Comparison of ENCODE assay signal across 28 cellular contexts in the genomic region with DNA sequence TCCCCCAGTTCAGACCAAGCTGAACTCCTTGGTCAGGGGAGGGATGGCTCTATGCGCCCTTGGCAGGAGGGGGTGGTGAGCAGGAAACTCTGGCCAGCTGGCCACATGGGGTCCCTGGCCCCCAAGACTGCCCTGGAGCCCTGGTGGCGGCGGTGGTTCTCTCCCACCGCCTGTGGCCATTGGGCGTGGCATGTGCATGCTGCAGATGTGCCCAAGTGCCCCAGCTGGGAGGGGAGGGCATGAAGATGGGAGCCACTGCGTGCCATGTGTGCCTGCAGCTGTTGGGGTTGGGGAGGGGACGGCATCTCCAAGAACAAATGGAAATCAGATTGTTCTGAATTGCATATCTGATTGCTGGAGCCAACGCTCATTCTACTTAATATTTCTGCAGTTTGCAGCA.
"Had no signal": no experiment of that assay in that cellular context is flagged by ENCODE, and none has a peak within 500 bp of the region (broad histone marks: within the 10 kb centered on the region; RNA-seq: fewer than 3 reads in every experiment).

No MANE protein-coding gene starts in this region.

- H3K4me3 ChIP-seq: neural progenitor cell, ovary, psoas muscle, right lobe of liver, sigmoid colon, skin epidermis, smooth muscle cell, spleen, thoracic aorta, thyroid gland, tibial nerve, upper lobe of right lung, uterus had no signal

- H3K36me3 ChIP-seq: neural progenitor cell, ovary, right lobe of liver, sigmoid colon, spleen, thoracic aorta, thyroid gland, tibial nerve, upper lobe of right lung, uterus had no signal

- H3K9me3 Mint-ChIP-seq: nephron; neural progenitor cell; stimulated activated memory B cell treated with anti-CD40 and anti-IgM and Interleukin-4, amounts not matched to agents 10 μg/mL and 1 μg/mL and 100 μg/mL, for 72 hours; stimulated activated naive CD8-positive, alpha-beta T cell treated with anti-CD3 and anti-CD28 coated beads, Interleukin-15, Interleukin-2, amounts not matched to agents 100 ng/mL and 50 ng/mL, for 24 hours had no signal

- H3K4me2 ChIP-seq: neural progenitor cell, smooth muscle cell had no signal

- H2AFZ ChIP-seq: neural progenitor cell, parathyroid adenoma had no signal

- H3K27ac Mint-ChIP-seq: naive thymus-derived CD4-positive, alpha-beta T cell; natural killer cell; nephron; neural progenitor cell; progenitor cell of endocrine pancreas; stimulated activated memory B cell treated with anti-CD40 and anti-IgM and Interleukin-4, amounts not matched to agents 10 μg/mL and 1 μg/mL and 100 μg/mL, for 72 hours; stimulated activated naive CD8-positive, alpha-beta T cell treated with anti-CD3 and anti-CD28 coated beads, Interleukin-15, Interleukin-2, amounts not matched to agents 100 ng/mL and 50 ng/mL, for 24 hours had no signal

- H3K4me1 ChIP-seq: neural progenitor cell, parathyroid adenoma, psoas muscle, right lobe of liver, sigmoid colon, spleen, thyroid gland, tibial nerve, upper lobe of right lung, uterus had no signal

- H3K36me3 Mint-ChIP-seq: naive thymus-derived CD4-positive, alpha-beta T cell; natural killer cell; neural progenitor cell; stimulated activated memory B cell treated with anti-CD40 and anti-IgM and Interleukin-4, amounts not matched to agents 10 μg/mL and 1 μg/mL and 100 μg/mL, for 72 hours had no signal

- H3K4me1 Mint-ChIP-seq: naive thymus-derived CD4-positive, alpha-beta T cell; natural killer cell; neural progenitor cell; stimulated activated memory B cell treated with anti-CD40 and anti-IgM and Interleukin-4, amounts not matched to agents 10 μg/mL and 1 μg/mL and 100 μg/mL, for 72 hours had no signal

- H3K27ac ChIP-seq: neural progenitor cell, ovary, parathyroid adenoma, psoas muscle, right lobe of liver, sigmoid colon, skin epidermis, spleen, thoracic aorta, thyroid gland, tibial nerve, upper lobe of right lung, uterus had no signal

- H3K27me3 ChIP-seq: neural progenitor cell, ovary, right lobe of liver, sigmoid colon, spleen, thyroid gland, tibial nerve, upper lobe of right lung, uterus had no signal

- H3K4me3 Mint-ChIP-seq: naive thymus-derived CD4-positive, alpha-beta T cell; natural killer cell; nephron; neural progenitor cell; stimulated activated memory B cell treated with anti-CD40 and anti-IgM and Interleukin-4, amounts not matched to agents 10 μg/mL and 1 μg/mL and 100 μg/mL, for 72 hours; stimulated activated naive CD8-positive, alpha-beta T cell treated with anti-CD3 and anti-CD28 coated beads, Interleukin-15, Interleukin-2, amounts not matched to agents 100 ng/mL and 50 ng/mL, for 24 hours had no signal

- DNase-seq: naive thymus-derived CD4-positive, alpha-beta T cell; natural killer cell; occipital lobe; ovary; psoas muscle; right lobe of liver; sigmoid colon; spleen; stimulated activated CD4-positive, alpha-beta T cell treated with anti-CD3 and anti-CD28 coated beads, Interleukin-12 subunit alpha, Interleukin-12 subunit beta, amount 100 ng/mL, for 4 hours; stimulated activated CD4-positive, alpha-beta T cell treated with anti-CD3 and anti-CD28 coated beads, Interleukin-1b, Interleukin-23, amount 100 ng/mL, for 48 hours; stimulated activated CD4-positive, alpha-beta T cell treated with anti-CD3 and anti-CD28 coated beads, Interleukin-4, amount 100 ng/mL, for 1 hour; stimulated activated CD4-positive, alpha-beta T cell treated with anti-CD3 and anti-CD28 coated beads, Interleukin-4, amount 100 ng/mL, for 4 hours; stimulated activated naive CD4-positive, alpha-beta T cell; thyroid gland; trophoblast cell; upper lobe of right lung; uterus had no signal

- ATAC-seq: naive thymus-derived CD4-positive, alpha-beta T cell; natural killer cell; psoas muscle; right cardiac atrium; stimulated activated memory B cell treated with anti-CD40 and anti-IgM and Interleukin-4, amounts not matched to agents 10 μg/mL and 1 μg/mL and 100 μg/mL, for 72 hours; upper lobe of right lung had no signal

- H3K9me3 ChIP-seq: ovary, psoas muscle, right lobe of liver, sigmoid colon, spleen, thoracic aorta, thyroid gland, tibial nerve, upper lobe of right lung, uterus had no signal

- H3K9ac ChIP-seq: neural progenitor cell, parathyroid adenoma had no signal

- H3K79me2 ChIP-seq: parathyroid adenoma had no signal
